In genomic region chr2:44335806-44336538, GRCh38 we compare ENCODE assay signal across 1 cellular context.
TF ChIP-seq lines count a peak whose summit lies in the region.

No MANE protein-coding gene starts in this region.

TF ChIP-seq in GM12878, 131 proteins besides CTCF, POLR2A, EP300 and RAD21:
- TF ChIP-seq E2F4 (IDR thresholded peaks at IDR 0.05; ENCODE audit: low read depth, low read length) (no peak), ZNF384 (IDR thresholded peaks at IDR 0.05; ENCODE audit: borderline replicate concordance, low read depth, low read length) (no peak), KLF5 (IDR thresholded peaks at IDR 0.05; ENCODE audit: partially characterized antibody) (no peak), MTA3 (IDR thresholded peaks at IDR 0.05; ENCODE audit: borderline replicate concordance, low read length) (no peak), SUPT20H (IDR thresholded peaks at IDR 0.05; ENCODE audit: borderline replicate concordance, control insufficient read depth, low read depth, low read length) (no peak), NR2C2 (IDR thresholded peaks at IDR 0.05; ENCODE audit: borderline replicate concordance, control insufficient read depth, insufficient read length, low read depth) (no peak), BCL11A (IDR thresholded peaks at IDR 0.05; ENCODE audit: low read depth, low read length) (no peak), NFIC (IDR thresholded peaks at IDR 0.05; ENCODE audit: low read depth, low read length) (no peak), SIX5 (IDR thresholded peaks at IDR 0.05; ENCODE audit: low read depth, low read length, severe bottlenecking) (no peak), HDAC6 (IDR thresholded peaks at IDR 0.05; ENCODE audit: unreplicated experiment) (no peak), NBN (IDR thresholded peaks at IDR 0.05) (no peak), MEF2B (IDR thresholded peaks at IDR 0.05; ENCODE audit: partially characterized antibody, poor library complexity, severe bottlenecking) (no peak), PAX5 (IDR thresholded peaks at IDR 0.05; ENCODE audit: borderline replicate concordance, low read depth, low read length) (no peak), SP1 (IDR thresholded peaks at IDR 0.05; ENCODE audit: low read depth, low read length) (no peak), PAX8 (IDR thresholded peaks at IDR 0.05) (no peak), ZNF592 (IDR thresholded peaks at IDR 0.05) (no peak)
- TF ChIP-seq, protein P1, sequence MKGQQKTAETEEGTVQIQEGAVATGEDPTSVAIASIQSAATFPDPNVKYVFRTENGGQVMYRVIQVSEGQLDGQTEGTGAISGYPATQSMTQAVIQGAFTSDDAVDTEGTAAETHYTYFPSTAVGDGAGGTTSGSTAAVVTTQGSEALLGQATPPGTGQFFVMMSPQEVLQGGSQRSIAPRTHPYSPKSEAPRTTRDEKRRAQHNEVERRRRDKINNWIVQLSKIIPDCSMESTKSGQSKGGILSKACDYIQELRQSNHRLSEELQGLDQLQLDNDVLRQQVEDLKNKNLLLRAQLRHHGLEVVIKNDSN (IDR thresholded peaks at IDR 0.05; ENCODE audit: borderline replicate concordance, extremely low read length, insufficient read depth, low read depth, low read length): no peak
- TF ChIP-seq, protein P2, sequence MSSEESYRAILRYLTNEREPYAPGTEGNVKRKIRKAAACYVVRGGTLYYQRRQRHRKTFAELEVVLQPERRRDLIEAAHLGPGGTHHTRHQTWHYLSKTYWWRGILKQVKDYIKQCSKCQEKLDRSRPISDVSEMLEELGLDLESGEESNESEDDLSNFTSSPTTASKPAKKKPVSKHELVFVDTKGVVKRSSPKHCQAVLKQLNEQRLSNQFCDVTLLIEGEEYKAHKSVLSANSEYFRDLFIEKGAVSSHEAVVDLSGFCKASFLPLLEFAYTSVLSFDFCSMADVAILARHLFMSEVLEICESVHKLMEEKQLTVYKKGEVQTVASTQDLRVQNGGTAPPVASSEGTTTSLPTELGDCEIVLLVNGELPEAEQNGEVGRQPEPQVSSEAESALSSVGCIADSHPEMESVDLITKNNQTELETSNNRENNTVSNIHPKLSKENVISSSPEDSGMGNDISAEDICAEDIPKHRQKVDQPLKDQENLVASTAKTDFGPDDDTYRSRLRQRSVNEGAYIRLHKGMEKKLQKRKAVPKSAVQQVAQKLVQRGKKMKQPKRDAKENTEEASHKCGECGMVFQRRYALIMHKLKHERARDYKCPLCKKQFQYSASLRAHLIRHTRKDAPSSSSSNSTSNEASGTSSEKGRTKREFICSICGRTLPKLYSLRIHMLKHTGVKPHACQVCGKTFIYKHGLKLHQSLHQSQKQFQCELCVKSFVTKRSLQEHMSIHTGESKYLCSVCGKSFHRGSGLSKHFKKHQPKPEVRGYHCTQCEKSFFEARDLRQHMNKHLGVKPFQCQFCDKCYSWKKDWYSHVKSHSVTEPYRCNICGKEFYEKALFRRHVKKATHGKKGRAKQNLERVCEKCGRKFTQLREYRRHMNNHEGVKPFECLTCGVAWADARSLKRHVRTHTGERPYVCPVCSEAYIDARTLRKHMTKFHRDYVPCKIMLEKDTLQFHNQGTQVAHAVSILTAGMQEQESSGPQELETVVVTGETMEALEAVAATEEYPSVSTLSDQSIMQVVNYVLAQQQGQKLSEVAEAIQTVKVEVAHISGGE (CRISPR knock-in tag; IDR thresholded peaks at IDR 0.05): no peak
- TF ChIP-seq, protein P3, sequence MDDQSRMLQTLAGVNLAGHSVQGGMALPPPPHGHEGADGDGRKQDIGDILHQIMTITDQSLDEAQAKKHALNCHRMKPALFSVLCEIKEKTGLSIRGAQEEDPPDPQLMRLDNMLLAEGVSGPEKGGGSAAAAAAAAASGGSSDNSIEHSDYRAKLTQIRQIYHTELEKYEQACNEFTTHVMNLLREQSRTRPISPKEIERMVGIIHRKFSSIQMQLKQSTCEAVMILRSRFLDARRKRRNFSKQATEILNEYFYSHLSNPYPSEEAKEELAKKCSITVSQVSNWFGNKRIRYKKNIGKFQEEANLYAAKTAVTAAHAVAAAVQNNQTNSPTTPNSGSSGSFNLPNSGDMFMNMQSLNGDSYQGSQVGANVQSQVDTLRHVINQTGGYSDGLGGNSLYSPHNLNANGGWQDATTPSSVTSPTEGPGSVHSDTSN (IDR thresholded peaks at IDR 0.05; ENCODE audit: insufficient replicate concordance, low read depth, low read length): no peak
- TF ChIP-seq, protein P4, sequence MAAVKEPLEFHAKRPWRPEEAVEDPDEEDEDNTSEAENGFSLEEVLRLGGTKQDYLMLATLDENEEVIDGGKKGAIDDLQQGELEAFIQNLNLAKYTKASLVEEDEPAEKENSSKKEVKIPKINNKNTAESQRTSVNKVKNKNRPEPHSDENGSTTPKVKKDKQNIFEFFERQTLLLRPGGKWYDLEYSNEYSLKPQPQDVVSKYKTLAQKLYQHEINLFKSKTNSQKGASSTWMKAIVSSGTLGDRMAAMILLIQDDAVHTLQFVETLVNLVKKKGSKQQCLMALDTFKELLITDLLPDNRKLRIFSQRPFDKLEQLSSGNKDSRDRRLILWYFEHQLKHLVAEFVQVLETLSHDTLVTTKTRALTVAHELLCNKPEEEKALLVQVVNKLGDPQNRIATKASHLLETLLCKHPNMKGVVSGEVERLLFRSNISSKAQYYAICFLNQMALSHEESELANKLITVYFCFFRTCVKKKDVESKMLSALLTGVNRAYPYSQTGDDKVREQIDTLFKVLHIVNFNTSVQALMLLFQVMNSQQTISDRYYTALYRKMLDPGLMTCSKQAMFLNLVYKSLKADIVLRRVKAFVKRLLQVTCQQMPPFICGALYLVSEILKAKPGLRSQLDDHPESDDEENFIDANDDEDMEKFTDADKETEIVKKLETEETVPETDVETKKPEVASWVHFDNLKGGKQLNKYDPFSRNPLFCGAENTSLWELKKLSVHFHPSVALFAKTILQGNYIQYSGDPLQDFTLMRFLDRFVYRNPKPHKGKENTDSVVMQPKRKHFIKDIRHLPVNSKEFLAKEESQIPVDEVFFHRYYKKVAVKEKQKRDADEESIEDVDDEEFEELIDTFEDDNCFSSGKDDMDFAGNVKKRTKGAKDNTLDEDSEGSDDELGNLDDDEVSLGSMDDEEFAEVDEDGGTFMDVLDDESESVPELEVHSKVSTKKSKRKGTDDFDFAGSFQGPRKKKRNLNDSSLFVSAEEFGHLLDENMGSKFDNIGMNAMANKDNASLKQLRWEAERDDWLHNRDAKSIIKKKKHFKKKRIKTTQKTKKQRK (IDR thresholded peaks at IDR 0.05; ENCODE audit: low read depth, low read length): no peak
